Comparison of ENCODE assay signal across 22 cellular contexts in the genomic region with DNA sequence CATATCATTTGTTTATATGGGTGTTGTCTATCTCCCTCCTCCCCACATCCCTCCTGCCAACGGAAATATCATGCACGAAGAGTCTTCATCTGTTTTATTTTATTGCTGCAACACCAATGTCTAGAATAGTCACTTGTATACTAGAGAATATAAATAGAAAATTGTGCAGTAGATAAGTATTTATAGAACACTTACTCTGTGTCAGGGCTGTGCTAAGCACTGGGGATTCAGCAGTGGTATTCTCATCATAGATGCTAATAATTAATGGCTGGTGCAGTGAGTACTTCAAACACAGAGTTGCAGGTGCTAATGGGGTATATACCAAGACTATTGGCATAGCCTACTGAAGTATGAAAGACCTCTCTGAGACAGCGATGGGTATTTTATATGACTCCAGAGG.
"Had no signal": no experiment of that assay in that cellular context is flagged by ENCODE, and none has a peak within 500 bp of the region (broad histone marks: within the 10 kb centered on the region; RNA-seq: fewer than 3 reads in every experiment).

No MANE protein-coding gene starts in this region.

- H3K4me1 ChIP-seq: lower lobe of right lung, pancreas had no signal

- H3K79me2 ChIP-seq: hepatocyte had no signal

- ATAC-seq: effector memory CD8-positive, alpha-beta T cell; gastroesophageal sphincter; left lobe of liver; lower lobe of right lung; pancreas had no signal

- H3K27me3 Mint-ChIP-seq: dendritic cell treated with granulocyte-macrophage colony-stimulating factor and Interleukin-4, amounts not matched to agents 40 ng/mL and 50 ng/mL, for 4 days; effector memory CD8-positive, alpha-beta T cell; memory B cell; naive B cell; progenitor cell of endocrine pancreas; type B pancreatic cell had no signal

- H3K4me3 ChIP-seq: esophagus muscularis mucosa, gastroesophageal sphincter, hepatocyte, lower lobe of right lung, pancreas, sigmoid colon had no signal

- H3K4me1 Mint-ChIP-seq: memory B cell, naive B cell, nephron had no signal

- H3K9me3 ChIP-seq: gastroesophageal sphincter, lower lobe of right lung, pancreas, sigmoid colon had no signal

- H3K36me3 Mint-ChIP-seq: memory B cell, naive B cell, type B pancreatic cell had no signal

- H3K4me2 ChIP-seq: hepatocyte had no signal

- H2AFZ ChIP-seq: hepatocyte had no signal

- H3K36me3 ChIP-seq: esophagus muscularis mucosa, gastroesophageal sphincter, lower lobe of right lung, pancreas, sigmoid colon had no signal

- H3K27ac ChIP-seq: epithelial cell of prostate, esophagus muscularis mucosa, hepatocyte, lower lobe of right lung, pancreas, sigmoid colon had no signal

- H3K4me3 Mint-ChIP-seq: dendritic cell treated with granulocyte-macrophage colony-stimulating factor and Interleukin-4, amounts not matched to agents 40 ng/mL and 50 ng/mL, for 4 days; effector memory CD8-positive, alpha-beta T cell; memory B cell; naive B cell; nephron; type B pancreatic cell had no signal

- DNase-seq: cerebellar nuclear complex; effector memory CD8-positive, alpha-beta T cell; glutamatergic neuron; lower lobe of right lung; naive B cell; occipital lobe; pancreas; retina; sigmoid colon; small intestine; stimulated activated CD4-positive, alpha-beta T cell treated with anti-CD3 and anti-CD28 coated beads, Interleukin-12 subunit alpha, Interleukin-12 subunit beta, amount 100 ng/mL, for 4 hours; stimulated activated naive CD4-positive, alpha-beta T cell had no signal

- H3K27ac Mint-ChIP-seq: dendritic cell treated with granulocyte-macrophage colony-stimulating factor and Interleukin-4, amounts not matched to agents 40 ng/mL and 50 ng/mL, for 4 days; effector memory CD8-positive, alpha-beta T cell; memory B cell; naive B cell; nephron; progenitor cell of endocrine pancreas; type B pancreatic cell had no signal

- H3K27me3 ChIP-seq: esophagus muscularis mucosa, gastroesophageal sphincter, hepatocyte, pancreas, sigmoid colon had no signal

- H3K9me3 Mint-ChIP-seq: nephron, type B pancreatic cell had no signal
